ENCODE assay signal across 8 cellular contexts in the genomic region with DNA sequence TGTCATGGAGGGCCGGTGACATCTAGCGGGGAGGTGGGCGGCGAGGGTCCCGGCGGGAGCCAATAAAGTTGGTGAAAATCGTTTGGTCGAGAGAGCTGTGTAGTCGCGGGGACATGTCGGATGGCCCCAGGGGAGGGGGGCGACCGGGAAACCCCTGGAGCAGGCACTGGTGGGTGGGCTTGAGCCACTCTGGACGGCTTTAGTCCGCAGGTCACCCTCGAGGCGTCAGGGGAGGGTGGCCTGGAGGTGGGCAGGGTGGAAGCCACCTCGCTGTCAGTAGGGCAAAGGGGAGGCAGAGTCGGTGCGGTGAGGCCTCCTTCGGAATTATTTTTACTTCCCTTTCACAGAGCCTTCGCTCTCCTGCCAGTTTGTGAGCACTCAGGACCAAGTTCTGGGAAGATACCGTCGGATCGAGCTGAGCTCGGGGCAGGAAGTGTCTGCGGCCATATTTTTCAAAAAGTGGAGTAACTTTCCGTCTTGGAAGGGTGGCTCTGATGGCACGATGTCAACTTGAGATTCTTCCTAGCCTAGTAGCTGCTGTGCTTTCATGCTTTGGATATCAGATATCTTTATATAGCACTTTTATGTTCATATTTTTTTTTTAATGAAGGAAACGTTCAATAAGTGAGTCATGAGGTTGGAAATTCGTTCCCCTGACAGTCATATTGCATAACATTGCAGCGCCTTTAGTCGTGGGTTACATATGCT. TPM values are rescaled to one million over a fixed set of nuclear protein-coding genes. Genes with fewer than 3 reads are reported as not detected.
DNase-seq lines count a peak whose midpoint lies in the region; ATAC-seq and TF ChIP-seq lines count a peak whose summit lies in the region.

No MANE protein-coding gene starts in this region.

- no peak for TF ChIP-seq CTCF in AG04449 (IDR thresholded peaks at IDR 0.05; ENCODE audit: insufficient read depth, low read length, missing control alignments)

- POLR2A ChIA-PET in AG04449 (lab: Yijun Ruan, JAX) = interaction anchor here (0.7 to 2.6 kb wide), 4 partner anchors 28 to 1901 kb away, joined by 3 to 24 read pairs (median 4); a partner anchor contains a TSS

- WGBS in mesenchymal stem cell = 10% methylated on average over 28 of the region's 33 CpGs

- H3K4me3 ChIP-seq in AG04449 (ENCODE audit: low read depth, low read length) (peak overlapping the region; percentile 94), HUES48 (ENCODE audit: low read depth, low read length) (peak overlapping the region; percentile 88), endocrine pancreas (ENCODE audit: control insufficient read depth, insufficient read depth, low read length) (peak overlapping the region; percentile 80), mesenchymal stem cell (ENCODE audit: insufficient read depth in 1 of 2, low read depth in 1 of 2, low read length in 2 of 2) (peak overlapping the region; percentile 90 to 95), stomach smooth muscle (ENCODE audit: low read length in 2 of 2) (peak overlapping the region; percentile 75 to 93)

- H2BK15ac ChIP-seq in mesenchymal stem cell (ENCODE audit: low read depth, poor library complexity, severe bottlenecking) = peak overlapping the region; percentile 73

- no peaks in the 10 kb centered on the region for H3K9me3 ChIP-seq in HUES48 (ENCODE audit: control insufficient read depth, insufficient read depth, low read length)
- no peaks in the 10 kb centered on the region for H3K9me3 ChIP-seq in endocrine pancreas (ENCODE audit: control insufficient read depth, low read length)
- H3K9me3 ChIP-seq in mesenchymal stem cell (ENCODE audit: control insufficient read depth, low read length) = no peaks in the 10 kb centered on the region
- no peaks in the 10 kb centered on the region for H3K9me3 ChIP-seq in stomach smooth muscle (ENCODE audit: control insufficient read depth in 2 of 2, low read length in 2 of 2)

- H3K4me1 ChIP-seq in HUES48 (ENCODE audit: control insufficient read depth, insufficient read depth, low read length) (peaks cover 24% of the 10 kb centered on the region), endocrine pancreas (ENCODE audit: control insufficient read depth, insufficient read depth, low read length) (peaks cover 12% of the 10 kb centered on the region), mesenchymal stem cell (ENCODE audit: control insufficient read depth, insufficient read depth, low read depth, low read length) (no peaks in the 10 kb centered on the region), stomach smooth muscle (ENCODE audit: control insufficient read depth, insufficient read depth, low read length) (no peaks in the 10 kb centered on the region)

- CTCF ChIA-PET in AG04449 (lab: Yijun Ruan, JAX) = interaction anchor here (0.7 to 1.4 kb wide), 4 partner anchors 14 to 447 kb away, joined by 3 to 5 read pairs (median 4); no protein-coding TSS in a partner anchor

- DNase-seq in AG04449 (ENCODE audit: low read depth, low spot score) (no peak), mesenchymal stem cell (peak; percentile 76)
- DNase-seq in activated CD4-positive, alpha-beta T cell treated with anti-CD3 and anti-CD28 coated beads, Interleukin-2, amount 50 U/mL, for 48 hours = peak; percentile 36 to 46

- peaks cover 4% of the 10 kb centered on the region for H3K79me1 ChIP-seq in mesenchymal stem cell (replicated peaks; ENCODE audit: low read length, poor library complexity, severe bottlenecking)

- H3K14ac ChIP-seq in mesenchymal stem cell (ENCODE audit: low read length in 2 of 2) = peak overlapping the region in 1 of 2 experiments; percentile 73

- peak overlapping the region; percentile 86 for H3K4me2 ChIP-seq in mesenchymal stem cell (ENCODE audit: low read length, poor library complexity, severe bottlenecking)

- H3K18ac ChIP-seq in mesenchymal stem cell (ENCODE audit: low read depth in 1 of 2, low read length in 2 of 2) = peak overlapping the region; percentile 92 to 99

- H2AK5ac ChIP-seq in mesenchymal stem cell (ENCODE audit: low read length, severe bottlenecking) = no peak overlapping the region

- H3K4ac ChIP-seq in mesenchymal stem cell (ENCODE audit: low read depth in 1 of 2, low read length in 2 of 2) = peak overlapping the region; percentile 54 to 86

- ATAC-seq in GM19035 (IDR thresholded peaks at IDR 0.05; ENCODE audit: unreplicated experiment) (no peak), GM18519 (IDR thresholded peaks at IDR 0.05; ENCODE audit: low FRiP score, unreplicated experiment) (no peak)

- H4K91ac ChIP-seq in mesenchymal stem cell (ENCODE audit: low read length) = peak overlapping the region; percentile 80

- peak overlapping the region; percentile 71 for H2BK120ac ChIP-seq in mesenchymal stem cell (ENCODE audit: low read depth, low read length)

- H2AFZ ChIP-seq in mesenchymal stem cell (ENCODE audit: low read depth, low read length) = peak overlapping the region; percentile 36

- 0 out of 2 replicates have a peak, but pooled peaks cover 4% of the 10 kb centered on the region for H3K27me3 ChIP-seq in HUES48 (ENCODE audit: control insufficient read depth, insufficient read depth, low read length)
- no peaks in the 10 kb centered on the region for H3K27me3 ChIP-seq in endocrine pancreas (ENCODE audit: control insufficient read depth, insufficient read depth, low read length)
- H3K27me3 ChIP-seq in mesenchymal stem cell (ENCODE audit: control insufficient read depth in 1 of 2, insufficient read depth in 1 of 2, low read length in 2 of 2) = no peaks in the 10 kb centered on the region
- no peaks in the 10 kb centered on the region for H3K27me3 ChIP-seq in stomach smooth muscle (ENCODE audit: control insufficient read depth in 1 of 2, insufficient read depth in 2 of 2, low read length in 2 of 2)

- H2BK5ac ChIP-seq in mesenchymal stem cell (ENCODE audit: low read depth, low read length, poor library complexity, severe bottlenecking) = no peak overlapping the region

- H3K27ac ChIP-seq in HUES48 (ENCODE audit: low read depth, low read length) = no peak overlapping the region
- peak overlapping the region; percentile 87 for H3K27ac ChIP-seq in mesenchymal stem cell (ENCODE audit: low read length, poor library complexity, severe bottlenecking)
- H3K27ac ChIP-seq in stomach smooth muscle (ENCODE audit: low read length) = peak overlapping the region; percentile 91

- H3K23ac ChIP-seq in mesenchymal stem cell (ENCODE audit: low read length in 2 of 2) = peak overlapping the region in 1 of 2 experiments; percentile 19

- H3K36me3 ChIP-seq in HUES48 (ENCODE audit: control insufficient read depth, insufficient read depth, low read length) (no peaks in the 10 kb centered on the region), endocrine pancreas (ENCODE audit: control insufficient read depth, insufficient read depth, low read length) (no peaks in the 10 kb centered on the region), mesenchymal stem cell (ENCODE audit: control insufficient read depth in 1 of 2, insufficient read depth in 2 of 2, low read depth in 1 of 2, low read length in 2 of 2) (no peaks in the 10 kb centered on the region), stomach smooth muscle (ENCODE audit: control insufficient read depth in 2 of 2, insufficient read depth in 2 of 2, low read length in 2 of 2) (no peaks in the 10 kb centered on the region)

- H3K9ac ChIP-seq in HUES48 (ENCODE audit: low read depth, low read length) = peak overlapping the region; percentile 67
- H3K9ac ChIP-seq in endocrine pancreas (ENCODE audit: control insufficient read depth, insufficient read depth, low read length) = peak overlapping the region; percentile 93
- H3K9ac ChIP-seq in mesenchymal stem cell (ENCODE audit: low read length) = peak overlapping the region; percentile 95
- H3K9ac ChIP-seq in stomach smooth muscle (ENCODE audit: low read length in 2 of 2) = peak overlapping the region; percentile 88 to 89

- H2BK12ac ChIP-seq in mesenchymal stem cell (ENCODE audit: low read length in 2 of 2) = peak overlapping the region; percentile 7 to 28

- peak overlapping the region; percentile 96 for H4K8ac ChIP-seq in mesenchymal stem cell (ENCODE audit: low read length)

RNA-seq across cellular contexts. Expression of a gene that starts 28.2 kb away (rescaled TPM):
- 58.2 TPM for polyA plus RNA-seq in mesenchymal stem cell (2013, experiment 1 of 2)
- 50.6 TPM for polyA plus RNA-seq in mesenchymal stem cell (2013, experiment 2 of 2)

RNA-seq across cellular contexts. Expression of a gene that starts 28.4 kb away (rescaled TPM):
- polyA plus RNA-seq in mesenchymal stem cell (2013, experiment 1 of 2) = 1.8 TPM
- polyA plus RNA-seq in mesenchymal stem cell (2013, experiment 2 of 2) = 1.4 TPM

RNA-seq across cellular contexts. Expression of a gene that starts 38.9 kb away (rescaled TPM):
- polyA plus RNA-seq in mesenchymal stem cell (2013, experiment 1 of 2) = 0.26 TPM
- 0.19 TPM for polyA plus RNA-seq in mesenchymal stem cell (2013, experiment 2 of 2)
